ENCODE assay signal across 9 cellular contexts in genomic region chr4:56386091-56386490, GRCh38. TPM values are rescaled to one million over a fixed set of nuclear protein-coding genes. Genes with fewer than 3 reads are reported as not detected.
DNase-seq lines count a peak whose midpoint lies in the region; ATAC-seq, FAIRE-seq and TF ChIP-seq lines count a peak whose summit lies in the region.
"Had no signal": no experiment of that assay in that cellular context is flagged by ENCODE, and none has a peak within 500 bp of the region (broad histone marks: within the 10 kb centered on the region; RNA-seq: fewer than 3 reads in every experiment).

No MANE protein-coding gene starts in this region.

- H3K79me2 ChIP-seq in ACC112 (ENCODE audit: control insufficient read depth, insufficient read depth, low read length, unreplicated experiment) (peaks cover 39% of the 10 kb centered on the region), GM12878 (ENCODE audit: control insufficient read depth, insufficient read depth, low read length) (peaks cover 14% of the 10 kb centered on the region)

- H2AFZ ChIP-seq in ACC112 (ENCODE audit: low read length, unreplicated experiment) = peak overlapping the region; percentile 6
- H2AFZ ChIP-seq in GM12878 (ENCODE audit: control insufficient read depth, low read depth, low read length) = peak overlapping the region; percentile 30; the same call in 1 of the 2 replicates
- no peak overlapping the region for H2AFZ ChIP-seq in mesenchymal stem cell (ENCODE audit: low read depth, low read length)

- no peak overlapping the region for H4K8ac ChIP-seq in mesenchymal stem cell (ENCODE audit: low read length)

- H2BK5ac ChIP-seq in mesenchymal stem cell (ENCODE audit: low read depth, low read length, poor library complexity, severe bottlenecking) = no peak overlapping the region

- H3K79me1 ChIP-seq in mesenchymal stem cell (replicated peaks; ENCODE audit: low read length, poor library complexity, severe bottlenecking) = peaks cover 18% of the 10 kb centered on the region

- H2BK12ac ChIP-seq in mesenchymal stem cell (ENCODE audit: low read length in 2 of 2) = no peak overlapping the region

- no peak for TF ChIP-seq EP300 in GM12878 (IDR thresholded peaks at IDR 0.05; ENCODE audit: borderline replicate concordance in 1 of 2, control insufficient read depth in 1 of 2, low read depth in 2 of 2, low read length in 2 of 2)

- peaks cover 24% of the 10 kb centered on the region for H3K4me1 Mint-ChIP-seq in HFFc6 (ENCODE audit: low read depth)

- no peaks in the 10 kb centered on the region for H3K27me3 Mint-ChIP-seq in HFFc6 (ENCODE audit: insufficient read depth)

- POLR2A ChIA-PET in GM12878 (lab: Charles Lee) = interaction anchor here (0.6 to 3.2 kb wide), 6 partner anchors 25 to 594 kb away, joined by 4 to 26 read pairs (median 6); partner anchors contain the start of genes PAICS and PPAT

- H3K18ac ChIP-seq in mesenchymal stem cell (ENCODE audit: low read depth in 1 of 2, low read length in 2 of 2) = no peak overlapping the region

- CTCF ChIA-PET in GM12878 (lab: Yijun Ruan, JAX) = interaction anchor here (1.5 to 1.6 kb wide), 2 partner anchors 437 to 438 kb away, joined by 6 to 8 read pairs; partner anchors contain the start of gene CEP135

- H3K27ac Mint-ChIP-seq in HFFc6 = peak overlapping the region; percentile 24; the same call in 1 of the 2 replicates

- no peak for TF ChIP-seq POLR2A in GM12878 (IDR thresholded peaks at IDR 0.05; ENCODE audit: low read depth, low read length)

- WGBS in GM12878 (ENCODE audit: insufficient coverage, insufficient replicate concordance, low lambda C conversion rate, missing lambda C conversion rate) = 99% methylated on average over 4 of the region's 4 CpGs
- WGBS in mesenchymal stem cell = 100% methylated on average over 4 of the region's 4 CpGs

- no peaks in the 10 kb centered on the region for H3K36me3 ChIP-seq in ACC112 (ENCODE audit: insufficient read depth, low read length)
- peaks cover 0 to 2% of the 10 kb centered on the region in 2 experiments; a peak in 1 of 4 replicates for H3K36me3 ChIP-seq in GM12878 (ENCODE audit: control insufficient read depth in 2 of 2, insufficient read depth in 2 of 2, low read length in 1 of 2)
- peaks cover 0 to 5% of the 10 kb centered on the region in 2 experiments for H3K36me3 ChIP-seq in mesenchymal stem cell (ENCODE audit: control insufficient read depth in 1 of 2, insufficient read depth in 2 of 2, low read depth in 1 of 2, low read length in 2 of 2)

- SMC1A ChIA-PET in GM12878 (lab: Charles Lee; ENCODE audit: uncharacterized antibody, unreplicated experiment) = no interaction called here

- peak overlapping the region; percentile 93 for H3K4me3 Mint-ChIP-seq in HFFc6

- H3K4me3 ChIP-seq in ACC112 (ENCODE audit: low read depth, low read length) (peak overlapping the region; percentile 85), GM12878 (peak overlapping the region; percentile 50), mesenchymal stem cell (ENCODE audit: insufficient read depth in 1 of 2, low read depth in 1 of 2, low read length in 2 of 2) (peak overlapping the region in 1 of 2 experiments; percentile 68)

- H3K14ac ChIP-seq in mesenchymal stem cell (ENCODE audit: low read length in 2 of 2) = no peak overlapping the region

- H3K27ac ChIP-seq in ACC112 (ENCODE audit: low read depth, low read length) = peak overlapping the region; percentile 92
- no peak overlapping the region for H3K27ac ChIP-seq in GM12878 (ENCODE audit: control insufficient read depth, insufficient read depth)
- H3K27ac ChIP-seq in mesenchymal stem cell (ENCODE audit: low read length, poor library complexity, severe bottlenecking) = no peak overlapping the region

- H3K23ac ChIP-seq in mesenchymal stem cell (ENCODE audit: low read length in 2 of 2) = no peak overlapping the region

- H4K91ac ChIP-seq in mesenchymal stem cell (ENCODE audit: low read length) = no peak overlapping the region

- peaks cover 17% of the 10 kb centered on the region for H3K4me1 ChIP-seq in ACC112 (ENCODE audit: control insufficient read depth, insufficient read depth, low read length, unreplicated experiment)
- peaks cover 5% of the 10 kb centered on the region for H3K4me1 ChIP-seq in GM12878 (ENCODE audit: control insufficient read depth, insufficient read depth, low read length)
- H3K4me1 ChIP-seq in mesenchymal stem cell (ENCODE audit: control insufficient read depth, insufficient read depth, low read depth, low read length) = no peaks in the 10 kb centered on the region

- peak overlapping the region; percentile 12; the same call in 1 of the 2 replicates for H3K9ac ChIP-seq in GM12878 (ENCODE audit: control insufficient read depth, insufficient read depth, low read length)
- peak overlapping the region; percentile 97 for H3K9ac ChIP-seq in mesenchymal stem cell (ENCODE audit: low read length)

- H2AK5ac ChIP-seq in mesenchymal stem cell (ENCODE audit: low read length, severe bottlenecking) = no peak overlapping the region

- RAD21 ChIA-PET in GM12878 (lab: Charles Lee; ENCODE audit: unreplicated experiment) = no interaction called here

- no peak overlapping the region for H3K4ac ChIP-seq in mesenchymal stem cell (ENCODE audit: low read depth in 1 of 2, low read length in 2 of 2)

- H4K20me1 ChIP-seq in GM12878 (ENCODE audit: control insufficient read depth, insufficient read depth) = no peaks in the 10 kb centered on the region

- H3K4me2 ChIP-seq in GM12878 (ENCODE audit: control insufficient read depth, insufficient read depth) (peak overlapping the region; percentile 77), mesenchymal stem cell (ENCODE audit: low read length, poor library complexity, severe bottlenecking) (no peak overlapping the region)

- TSS peak; percentile 53 for BruUV-seq in GM12878 (replicated peaks; lab: Mats Ljungman, UMichigan)

- in situ Hi-C loops in GM12878 (cut with MboI) = no loop called here

- no peaks in the 10 kb centered on the region for H3K9me3 ChIP-seq in GM12878 (replicated peaks; ENCODE audit: control insufficient read depth, insufficient read depth, low read length)
- H3K9me3 ChIP-seq in mesenchymal stem cell (ENCODE audit: control insufficient read depth, low read length) = no peaks in the 10 kb centered on the region

- H3K27me3 ChIP-seq in ACC112 (ENCODE audit: insufficient read depth, low read length) (no peaks in the 10 kb centered on the region), GM12878 (replicated peaks in 1 of 2; ENCODE audit: control insufficient read depth in 2 of 2, insufficient read depth in 2 of 2, low read length in 1 of 2) (no peaks in the 10 kb centered on the region), mesenchymal stem cell (ENCODE audit: control insufficient read depth in 1 of 2, insufficient read depth in 1 of 2, low read length in 2 of 2) (no peaks in the 10 kb centered on the region)

- no peak overlapping the region for H2BK15ac ChIP-seq in mesenchymal stem cell (ENCODE audit: low read depth, poor library complexity, severe bottlenecking)

- H3K36me3 Mint-ChIP-seq in HFFc6 (ENCODE audit: low read depth) = no peaks in the 10 kb centered on the region

- TF ChIP-seq CTCF in HFFc6 (IDR thresholded peaks at IDR 0.05) (no peak), GM12878 (IDR thresholded peaks at IDR 0.05 in 2 of 3, conservative IDR thresholded peaks at IDR 0.05 in 1 of 3; ENCODE audit: control insufficient read depth in 2 of 3, extremely low read depth in 1 of 3, insufficient read depth in 1 of 3, low read depth in 3 of 3, low read length in 3 of 3) (no peak)

- intact Hi-C loops in GM12878 (cut with micrococcal nuclease; ENCODE audit: unreplicated experiment) = loop anchor here (2.0 to 5.0 kb wide), 2 partner anchors 49 to 439 kb away; partner anchors contain the start of genes CEP135 and PPAT

- FAIRE-seq in GM12878 (lab: Jason Lieb, UNC) = no peak

- no peak for TF ChIP-seq RAD21 in GM12878 (IDR thresholded peaks at IDR 0.05; ENCODE audit: insufficient read depth, low read depth, low read length)

- ATAC-seq in GM12878 (no peak), HG02852 (IDR thresholded peaks at IDR 0.05; ENCODE audit: unreplicated experiment) (no peak), GM21423 (IDR thresholded peaks at IDR 0.05; ENCODE audit: unreplicated experiment) (no peak)

- no peaks in the 10 kb centered on the region for H3K9me3 Mint-ChIP-seq in HFFc6

- DNase-seq in HFFc6 (no peak), GM12878 (ENCODE audit: low read depth, low spot score) (no peak), mesenchymal stem cell (no peak), nucleus accumbens (lab: John Stamatoyannopoulos, UW) (no peak)
- DNase-seq in central memory CD4-positive, alpha-beta T cell = no peak
- DNase-seq: left cardiac atrium had no signal

- no peak overlapping the region for H2BK120ac ChIP-seq in mesenchymal stem cell (ENCODE audit: low read depth, low read length)

RNA-seq across cellular contexts. Expression of gene AASDH, which starts 1.2 kb away (rescaled TPM):
- 10 to 100 TPM in 1 of 6 experiments, 1 to 10 TPM in 5; 6.7 to 10.1 (median 8.4) TPM for total RNA-seq in HFFc6 (2021; fragmentation: NEBNext Ultra II Directional; extraction: Animal tissue kit (Norgen Biotek cat#: 25700))
- 48.9 and 49.0 TPM in 2 replicates for total RNA-seq in GM12878 (2013; cell fraction: nucleolus; rRNA removed)
- total RNA-seq in GM12878 (2014; rRNA removed) (7.9 and 8.9 TPM in 2 replicates), GM12878 (2014; rRNA removed; fragmentation: Illumina TruSeq; extraction: Trizol) (11.0 and 11.1 TPM in 2 replicates), GM12878 (2021) (7.4 and 7.7 TPM in 2 replicates)
- polyA plus RNA-seq in GM12878 (2011; ENCODE audit: low read depth) = 3.1 TPM
- polyA plus RNA-seq in GM12878 (2011; rRNA removed) (18.5 and 26.5 TPM in 2 replicates), GM12878 (2014; fragmentation: Illumina TruSeq; extraction: Trizol) (8.6 and 13.2 TPM in 2 replicates), GM12878 (2014; fragmentation: Nextera tagmentation; extraction: Ambion mirVana) (10 to 100 TPM; 11.6 to 19.1 TPM), GM12878 (2014; rRNA removed) (4.6 and 7.3 TPM in 2 replicates), GM12878 (2016; fragmentation: Nextera tagmentation; extraction: Ambion mirVana) (10 to 100 TPM; 12.3 to 16.8 TPM)
- 4.9 and 7.4 TPM in 2 replicates for polyA plus RNA-seq in GM12878 (2011; cell fraction: cytosol; rRNA removed)
- polyA plus RNA-seq in GM12878 (2011; cell fraction: nucleus; rRNA removed) = 15.1 and 16.8 TPM in 2 replicates
- 4.0 and 6.3 TPM in 2 replicates for polyA plus RNA-seq in GM12878 (2012)
- 19.7 and 22.5 TPM in 2 replicates for polyA minus RNA-seq in GM12878 (2011; rRNA and poly(A)+ RNA removed)
- 3.1 and 5.6 TPM in 2 replicates for polyA minus RNA-seq in GM12878 (2011; cell fraction: cytosol; rRNA and poly(A)+ RNA removed)
- polyA minus RNA-seq in GM12878 (2011; cell fraction: nucleus; rRNA and poly(A)+ RNA removed) = 13.1 and 17.1 TPM in 2 replicates
- polyA plus RNA-seq in mesenchymal stem cell (2013, experiment 1 of 2) = 3.8 TPM
- 3.9 TPM for polyA plus RNA-seq in mesenchymal stem cell (2013, experiment 2 of 2)

RNA-seq across cellular contexts. Expression of gene PPAT, which starts 49.3 kb away (rescaled TPM):
- 10 to 100 TPM; 19.3 to 26.3 (median 22.3) TPM for total RNA-seq in HFFc6 (2021; fragmentation: NEBNext Ultra II Directional; extraction: Animal tissue kit (Norgen Biotek cat#: 25700))
- total RNA-seq in GM12878 (2013; cell fraction: nucleolus; rRNA removed) = 23.5 and 24.9 TPM in 2 replicates
- 37.3 and 41.7 TPM in 2 replicates for total RNA-seq in GM12878 (2014; rRNA removed)
- 39.0 and 40.9 TPM in 2 replicates for total RNA-seq in GM12878 (2014; rRNA removed; fragmentation: Illumina TruSeq; extraction: Trizol)
- total RNA-seq in GM12878 (2021) = 44.1 and 51.2 TPM in 2 replicates
- 13.3 TPM for polyA plus RNA-seq in GM12878 (2011; ENCODE audit: low read depth)
- 31.4 and 41.0 TPM in 2 replicates for polyA plus RNA-seq in GM12878 (2011; rRNA removed)
- 9.4 and 11.5 TPM in 2 replicates for polyA plus RNA-seq in GM12878 (2011; cell fraction: cytosol; rRNA removed)
- polyA plus RNA-seq in GM12878 (2011; cell fraction: nucleus; rRNA removed) = 14.7 and 17.2 TPM in 2 replicates
- polyA plus RNA-seq in GM12878 (2012) = 15.8 and 19.5 TPM in 2 replicates
- 38.7 and 39.9 TPM in 2 replicates for polyA plus RNA-seq in GM12878 (2014; fragmentation: Illumina TruSeq; extraction: Trizol)
- polyA plus RNA-seq in GM12878 (2014; fragmentation: Nextera tagmentation; extraction: Ambion mirVana) = 10 to 100 TPM; 24.9 to 32.6 TPM
- 27.0 and 27.3 TPM in 2 replicates for polyA plus RNA-seq in GM12878 (2014; rRNA removed)
- 10 to 100 TPM; 47.4 to 50.7 TPM for polyA plus RNA-seq in GM12878 (2016; fragmentation: Nextera tagmentation; extraction: Ambion mirVana)
- polyA minus RNA-seq in GM12878 (2011; rRNA and poly(A)+ RNA removed) = 12.7 and 26.1 TPM in 2 replicates
- 12.6 and 13.1 TPM in 2 replicates for polyA minus RNA-seq in GM12878 (2011; cell fraction: cytosol; rRNA and poly(A)+ RNA removed)
- 7.1 and 12.3 TPM in 2 replicates for polyA minus RNA-seq in GM12878 (2011; cell fraction: nucleus; rRNA and poly(A)+ RNA removed)
- polyA plus RNA-seq in mesenchymal stem cell (2013, experiment 1 of 2) = 9.4 TPM
- polyA plus RNA-seq in mesenchymal stem cell (2013, experiment 2 of 2) = 10.4 TPM

RNA-seq across cellular contexts. Expression of gene PAICS, which starts 50.0 kb away (rescaled TPM):
- 100 to 1,000 TPM; 136 to 177 (median 168) TPM for total RNA-seq in HFFc6 (2021; fragmentation: NEBNext Ultra II Directional; extraction: Animal tissue kit (Norgen Biotek cat#: 25700))
- 92.7 and 97.6 TPM in 2 replicates for total RNA-seq in GM12878 (2013; cell fraction: nucleolus; rRNA removed)
- total RNA-seq in GM12878 (2014; rRNA removed) (109 and 120 TPM in 2 replicates), GM12878 (2014; rRNA removed; fragmentation: Illumina TruSeq; extraction: Trizol) (175 and 181 TPM in 2 replicates), GM12878 (2021) (248 and 251 TPM in 2 replicates)
- 94.6 TPM for polyA plus RNA-seq in GM12878 (2011; ENCODE audit: low read depth)
- polyA plus RNA-seq in GM12878 (2011; rRNA removed) (350 and 490 TPM in 2 replicates), GM12878 (2014; fragmentation: Illumina TruSeq; extraction: Trizol) (295 and 365 TPM in 2 replicates), GM12878 (2014; fragmentation: Nextera tagmentation; extraction: Ambion mirVana) (100 to 1,000 TPM; 224 to 251 TPM), GM12878 (2014; rRNA removed) (158 and 201 TPM in 2 replicates), GM12878 (2016; fragmentation: Nextera tagmentation; extraction: Ambion mirVana) (100 to 1,000 TPM; 314 to 315 TPM)
- 177 and 211 TPM in 2 replicates for polyA plus RNA-seq in GM12878 (2011; cell fraction: cytosol; rRNA removed)
- polyA plus RNA-seq in GM12878 (2011; cell fraction: nucleus; rRNA removed) = 114 and 132 TPM in 2 replicates
- polyA plus RNA-seq in GM12878 (2012) = 101 and 150 TPM in 2 replicates
- polyA minus RNA-seq in GM12878 (2011; rRNA and poly(A)+ RNA removed) = 127 and 145 TPM in 2 replicates
- polyA minus RNA-seq in GM12878 (2011; cell fraction: cytosol; rRNA and poly(A)+ RNA removed) = 46.0 and 61.2 TPM in 2 replicates
- polyA minus RNA-seq in GM12878 (2011; cell fraction: nucleus; rRNA and poly(A)+ RNA removed) = 47.6 and 73.3 TPM in 2 replicates
- polyA plus RNA-seq in mesenchymal stem cell (2013, experiment 1 of 2) = 65.7 TPM
- polyA plus RNA-seq in mesenchymal stem cell (2013, experiment 2 of 2) = 67.3 TPM
